In genomic region chr5:161256957-161257356, GRCh38 we compare ENCODE assay signal across 23 cellular contexts.
DNase-seq lines count a peak whose midpoint lies in the region; ATAC-seq, FAIRE-seq and TF ChIP-seq lines count a peak whose summit lies in the region.
"Had no signal": no experiment of that assay in that cellular context is flagged by ENCODE, and none has a peak within 500 bp of the region (broad histone marks: within the 10 kb centered on the region; RNA-seq: fewer than 3 reads in every experiment).

No MANE protein-coding gene starts in this region.

- no TSS peak for BruUV-seq in GM12878 (replicated peaks; lab: Mats Ljungman, UMichigan)

- no peaks in the 10 kb centered on the region for H3K36me3 ChIP-seq in GM12878 (ENCODE audit: control insufficient read depth in 2 of 2, insufficient read depth in 2 of 2, low read length in 1 of 2)
- H3K36me3 ChIP-seq: BLaER1 had no signal

- no peak overlapping the region for H3K4me3 ChIP-seq in GM12878
- H3K4me3 ChIP-seq: BLaER1, GM23338 had no signal

- no peak overlapping the region for H3K4me3 Mint-ChIP-seq in nephron progenitor cell
- H3K4me3 Mint-ChIP-seq: CD14-positive monocyte; CD8-positive, alpha-beta T cell; GM23338; HFFc6 had no signal

- H3K9ac ChIP-seq in GM12878 (ENCODE audit: control insufficient read depth, insufficient read depth, low read length) = no peak overlapping the region
- H3K9ac ChIP-seq: BLaER1, KMS-11 had no signal

- SMC1A ChIA-PET in GM12878 (lab: Charles Lee; ENCODE audit: uncharacterized antibody, unreplicated experiment) = interaction anchor here (1.4 kb wide), 1 partner anchor 39 kb away, joined by 4 read pairs; no protein-coding TSS in a partner anchor

- H3K4me2 ChIP-seq in GM12878 (ENCODE audit: control insufficient read depth, insufficient read depth) = no peak overlapping the region
- H3K4me2 ChIP-seq: BLaER1, GM23338, KMS-11 had no signal

- H2AFZ ChIP-seq in GM12878 (ENCODE audit: control insufficient read depth, low read depth, low read length) = no peak overlapping the region; the same call in 1 of the 2 replicates
- H2AFZ ChIP-seq: GM23338 had no signal

- peaks cover 8% of the 10 kb centered on the region for H3K4me1 Mint-ChIP-seq in nephron progenitor cell
- H3K4me1 Mint-ChIP-seq: CD14-positive monocyte had no signal

- 23% methylated on average over 2 of the region's 2 CpGs for WGBS in GM12878 (ENCODE audit: insufficient coverage, insufficient replicate concordance, low lambda C conversion rate, missing lambda C conversion rate)

- POLR2A ChIA-PET in GM12878 (lab: Charles Lee) = no interaction called here

- H3K27ac Mint-ChIP-seq in nephron progenitor cell = no peak overlapping the region
- H3K27ac Mint-ChIP-seq: CD14-positive monocyte; CD8-positive, alpha-beta T cell; GM23338; HFFc6 had no signal

- H4K20me1 ChIP-seq in GM12878 (ENCODE audit: control insufficient read depth, insufficient read depth) = no peaks in the 10 kb centered on the region
- H4K20me1 ChIP-seq: BLaER1 had no signal

- DNase-seq in GM12892 (ENCODE audit: insufficient read length) = no peak
- no peak for DNase-seq in GM12878 (ENCODE audit: low read depth, low spot score)
- DNase-seq in nephron progenitor cell = no peak
- DNase-seq in activated CD4-positive, CD25-positive, alpha-beta regulatory T cell (lab: John Stamatoyannopoulos, UW) = no peak
- DNase-seq: 8988T; Calu3; CD8-positive, alpha-beta T cell; DMS79 treated with DMSO at 0.1 percent for 48 hours; GF-D8; HCEC 1CT; HFFc6 had no signal

- TF ChIP-seq EP300 in GM12878 (IDR thresholded peaks at IDR 0.05; ENCODE audit: borderline replicate concordance in 1 of 2, control insufficient read depth in 1 of 2, low read depth in 2 of 2, low read length in 2 of 2) = no peak

- TF ChIP-seq RAD21 in GM12878 (IDR thresholded peaks at IDR 0.05; ENCODE audit: insufficient read depth, low read depth, low read length) = no peak

- TF ChIP-seq POLR2A in GM12892 (IDR thresholded peaks at IDR 0.05; ENCODE audit: low read depth, low read length) (no peak), GM12878 (IDR thresholded peaks at IDR 0.05; ENCODE audit: low read depth, low read length) (no peak)

- H3K27me3 ChIP-seq in GM12878 (replicated peaks in 1 of 2; ENCODE audit: control insufficient read depth in 2 of 2, insufficient read depth in 2 of 2, low read length in 1 of 2) = no peaks in the 10 kb centered on the region
- H3K27me3 ChIP-seq: BLaER1 had no signal

- no peaks in the 10 kb centered on the region for H3K9me3 ChIP-seq in GM12878 (replicated peaks; ENCODE audit: control insufficient read depth, insufficient read depth, low read length)
- H3K9me3 ChIP-seq: BLaER1 had no signal

- in situ Hi-C loops in GM12878 (cut with MboI) = no loop called here

- no peaks in the 10 kb centered on the region for H3K27me3 Mint-ChIP-seq in nephron progenitor cell (ENCODE audit: low read depth, poor library complexity)

- no peaks in the 10 kb centered on the region for H3K36me3 Mint-ChIP-seq in nephron progenitor cell (ENCODE audit: low read depth)
- H3K36me3 Mint-ChIP-seq: CD14-positive monocyte; CD8-positive, alpha-beta T cell had no signal

- RAD21 ChIA-PET in GM12878 (lab: Charles Lee; ENCODE audit: unreplicated experiment) = no interaction called here

- H3K4me1 ChIP-seq in GM12878 (ENCODE audit: control insufficient read depth, insufficient read depth, low read length) = no peaks in the 10 kb centered on the region

- peak; percentile 50 for FAIRE-seq in GM12892 (lab: Jason Lieb, UNC)
- no peak for FAIRE-seq in GM12878 (lab: Jason Lieb, UNC)
- FAIRE-seq: GM12891, GM19239, H54 had no signal

- H3K9me3 Mint-ChIP-seq in nephron progenitor cell = no peaks in the 10 kb centered on the region
- H3K9me3 Mint-ChIP-seq: CD8-positive, alpha-beta T cell; GM23338 had no signal

- ATAC-seq in GM19395 (IDR thresholded peaks at IDR 0.05; ENCODE audit: unreplicated experiment) (peak; percentile 43), HG03159 (IDR thresholded peaks at IDR 0.05; ENCODE audit: unreplicated experiment) (peak; percentile 47), GM12878 (peak; percentile 47; the same call in 2 of the 3 replicates), HG02938 (IDR thresholded peaks at IDR 0.05; ENCODE audit: unreplicated experiment) (no peak), GM18858 (IDR thresholded peaks at IDR 0.05; ENCODE audit: unreplicated experiment) (no peak)
- ATAC-seq: CD8-positive, alpha-beta T cell; GM23338 had no signal

- no peak overlapping the region for H3K27ac ChIP-seq in GM12878 (ENCODE audit: control insufficient read depth, insufficient read depth)
- H3K27ac ChIP-seq: BLaER1, HL-60, KMS-11 had no signal

- TF ChIP-seq CTCF in GM12878 (IDR thresholded peaks at IDR 0.05 in 2 of 3, conservative IDR thresholded peaks at IDR 0.05 in 1 of 3; ENCODE audit: control insufficient read depth in 2 of 3, extremely low read depth in 1 of 3, insufficient read depth in 1 of 3, low read depth in 3 of 3, low read length in 3 of 3) = no peak
- no peak for TF ChIP-seq CTCF in nephron progenitor cell (IDR thresholded peaks at IDR 0.05)

- CTCF ChIA-PET in GM12878 (lab: Yijun Ruan, JAX) = no interaction called here

- H3K79me2 ChIP-seq in GM12878 (ENCODE audit: control insufficient read depth, insufficient read depth, low read length) = no peaks in the 10 kb centered on the region

- intact Hi-C loops in GM12878 (cut with micrococcal nuclease; ENCODE audit: unreplicated experiment) = no loop called here

TF ChIP-seq in GM12878, 131 proteins besides CTCF, POLR2A, EP300 and RAD21:
- TF ChIP-seq ZBTB11 (CRISPR knock-in tag; IDR thresholded peaks at IDR 0.05) (no peak), ETV6 (conservative IDR thresholded peaks at IDR 0.05 in 1 of 2, IDR thresholded peaks at IDR 0.05 in 1 of 2; ENCODE audit: borderline replicate concordance in 1 of 2, low read depth in 1 of 2) (no peak)

Comparison
In these comparisons a context has a peak if more than half of its experiments do, and no peak if none do; other contexts are left out.
1. ATAC-seq: peak in GM19395 (single experiment), HG03159 (single experiment) and GM12878 (single experiment); none in HG02938 (single experiment) and GM18858 (single experiment).